In the genomic region with DNA sequence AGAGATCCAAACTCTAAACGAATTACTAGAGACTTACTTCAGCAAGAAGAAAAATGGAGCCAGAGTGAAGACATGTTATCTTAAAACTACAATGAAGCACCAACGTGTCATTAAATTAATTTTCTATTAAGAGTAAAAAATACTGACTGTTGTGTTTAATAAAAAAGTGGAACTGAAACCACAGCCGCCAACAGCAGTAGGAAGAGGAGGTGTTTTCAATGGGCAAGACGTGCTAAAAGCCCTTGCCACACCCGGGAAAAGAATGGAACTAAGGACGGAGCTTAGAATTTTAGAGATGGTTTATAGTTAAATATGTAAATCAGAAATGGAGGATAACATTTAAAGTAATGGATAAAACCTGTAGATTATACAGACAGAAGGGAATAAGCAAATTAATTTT, we compare ENCODE assay signal across 29 cellular contexts.
"Had no signal": no experiment of that assay in that cellular context is flagged by ENCODE, and none has a peak within 500 bp of the region (broad histone marks: within the 10 kb centered on the region; RNA-seq: fewer than 3 reads in every experiment).

No MANE protein-coding gene starts in this region.

- H3K4me1 ChIP-seq: left lung, lower lobe of right lung, pancreas, prostate gland, stomach, testis, thyroid gland, upper lobe of right lung had no signal

- H3K4me3 ChIP-seq: left lung, lower lobe of right lung, pancreas, prostate gland, skin epidermis, stomach, testis, thyroid gland, upper lobe of right lung had no signal

- H3K27ac ChIP-seq: left lung, lower lobe of right lung, pancreas, prostate gland, skin epidermis, stomach, testis, thyroid gland, upper lobe of right lung had no signal

- DNase-seq: immature natural killer cell; kidney; left colon; left lung; lower lobe of right lung; mammary epithelial cell; mesenchymal stem cell; naive thymus-derived CD8-positive, alpha-beta T cell; nucleus accumbens; pancreas; posterior cingulate gyrus; retina; right cardiac atrium; stimulated activated CD4-positive, alpha-beta T cell treated with anti-CD3 and anti-CD28 coated beads, Interleukin-12 subunit alpha, Interleukin-12 subunit beta, amount 100 ng/mL, for 4 hours; stimulated activated CD4-positive, alpha-beta T cell treated with anti-CD3 and anti-CD28 coated beads, Interleukin-15, amount 100 ng/mL, for 24 hours; stimulated activated CD4-positive, alpha-beta T cell treated with anti-CD3 and anti-CD28 coated beads, Interleukin-2, amount 100 ng/mL, for 24 hours; stimulated activated CD4-positive, alpha-beta T cell treated with anti-CD3 and anti-CD28 coated beads, Interleukin-4, amount 100 ng/mL, for 1 hour; stimulated activated naive B cell treated with anti-CD40 and anti-IgM and Interleukin-4, amounts not matched to agents 10 μg/mL and 1 μg/mL and 100 μg/mL, for 72 hours; stimulated activated naive CD8-positive, alpha-beta T cell treated with anti-CD3 and anti-CD28 coated beads, Interleukin-15, Interleukin-2, amounts not matched to agents 100 U/mL and 50 U/mL, for 24 hours; stomach; testis; thyroid gland; trophoblast cell; upper lobe of right lung had no signal

- H3K27me3 ChIP-seq: left lung, pancreas, stomach, testis, thyroid gland, upper lobe of right lung had no signal

- H3K9me3 ChIP-seq: lower lobe of right lung, pancreas, prostate gland, stomach, testis, thyroid gland, upper lobe of right lung had no signal

- ATAC-seq: left colon; left lung; lower lobe of right lung; naive thymus-derived CD8-positive, alpha-beta T cell; pancreas; right cardiac atrium; sciatic nerve; stimulated activated naive B cell treated with anti-CD40 and anti-IgM and Interleukin-4, amounts not matched to agents 10 μg/mL and 1 μg/mL and 100 μg/mL, for 72 hours; stimulated activated naive CD8-positive, alpha-beta T cell treated with anti-CD3 and anti-CD28 coated beads, Interleukin-15, Interleukin-2, amounts not matched to agents 100 U/mL and 50 U/mL, for 24 hours; upper lobe of right lung had no signal

- FAIRE-seq: islet of Langerhans, kidney, pancreas, urothelium cell line had no signal

- H3K36me3 ChIP-seq: left lung, lower lobe of right lung, pancreas, prostate gland, stomach, thyroid gland, upper lobe of right lung had no signal
